Comparison of ENCODE assay signal across 10 cellular contexts in the genomic region with DNA sequence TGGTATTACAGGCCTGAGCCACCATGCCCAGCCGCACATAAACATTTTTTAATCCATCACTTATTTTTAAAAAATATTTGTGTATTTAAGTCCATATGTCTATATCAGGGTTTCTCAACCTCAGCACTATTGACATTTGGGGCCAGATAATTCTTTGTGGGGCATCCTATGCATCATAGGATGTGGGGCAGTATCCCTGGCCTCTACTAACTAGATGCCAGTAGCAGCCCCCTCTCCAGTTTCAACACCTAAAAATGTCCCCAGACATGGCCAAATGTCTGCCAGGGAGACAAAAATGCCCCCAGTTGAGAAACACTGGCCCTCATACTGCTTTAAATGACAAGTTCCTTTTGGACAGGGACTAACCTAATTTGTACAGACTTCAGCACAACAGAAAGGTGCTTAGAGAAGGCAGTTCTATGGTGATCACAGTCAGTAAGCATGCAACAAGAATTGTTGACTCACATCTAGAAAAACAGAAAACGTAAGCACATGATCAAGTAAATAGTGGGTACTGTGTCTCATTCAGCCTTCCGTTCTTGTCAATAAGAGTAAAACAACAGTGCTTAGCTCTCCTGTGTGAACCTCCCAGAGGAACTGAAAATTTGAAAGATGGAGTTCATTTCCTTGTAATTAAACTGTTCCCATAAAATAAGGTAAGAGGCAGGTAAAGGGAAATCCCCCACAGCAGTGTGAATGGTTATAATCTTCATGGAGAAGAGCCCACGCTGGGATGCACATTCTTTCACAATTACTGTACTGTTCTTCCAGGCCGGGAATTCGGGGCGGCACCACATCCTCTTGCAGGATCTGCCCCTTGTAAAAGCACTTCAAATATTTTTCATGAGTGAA. TPM values are rescaled to one million over a fixed set of nuclear protein-coding genes. Genes with fewer than 3 reads are reported as not detected.
DNase-seq lines count a peak whose midpoint lies in the region; ATAC-seq, FAIRE-seq and TF ChIP-seq lines count a peak whose summit lies in the region.
"Had no signal": no experiment of that assay in that cellular context is flagged by ENCODE, and none has a peak within 500 bp of the region (broad histone marks: within the 10 kb centered on the region; RNA-seq: fewer than 3 reads in every experiment).

No MANE protein-coding gene starts in this region.

- peaks cover 59% of the 10 kb centered on the region for H3K4me1 ChIP-seq in left ventricle myocardium inferior

- no peak for TF ChIP-seq CTCF in left ventricle myocardium inferior (IDR thresholded peaks at IDR 0.05; ENCODE audit: borderline replicate concordance)

- no peak overlapping the region for H3K4me3 ChIP-seq in left ventricle myocardium inferior

- H3K36me3 ChIP-seq in left ventricle myocardium inferior = no peaks in the 10 kb centered on the region

- intact Hi-C loops in left ventricle myocardium inferior (cut with micrococcal nuclease) = no loop called here
- intact Hi-C loops in left ventricle myocardium superior (cut with micrococcal nuclease) = no loop called here

- no peaks in the 10 kb centered on the region for H3K9me3 ChIP-seq in left ventricle myocardium inferior (replicated peaks)

- ATAC-seq in left ventricle myocardium superior (no peak), GM21737 (IDR thresholded peaks at IDR 0.05; ENCODE audit: unreplicated experiment) (no peak)

- H3K27ac ChIP-seq in left ventricle myocardium inferior (replicated peaks) = peak overlapping the region; percentile 60

- FAIRE-seq in urothelium cell line (lab: Jason Lieb, UNC) = no peak

- H3K27me3 ChIP-seq in left ventricle myocardium inferior (ENCODE audit: low read depth) = no peaks in the 10 kb centered on the region

- no peak for DNase-seq in left ventricle myocardium inferior
- DNase-seq in left ventricle myocardium superior = no peak
- DNase-seq in M059J (ENCODE audit: low read depth) = peak; percentile 74
- peak; percentile 39 for DNase-seq in fibroblast of gingiva (ENCODE audit: low read depth)
- peak; percentile 61 for DNase-seq in urothelium cell line (ENCODE audit: low spot score)
- DNase-seq in NCI-H2196 (lab: John Stamatoyannopoulos, UW; ENCODE audit: unreplicated experiment) = no peak
- DNase-seq in activated effector memory CD4-positive, alpha-beta T cell treated with anti-CD3 and anti-CD28 coated beads, Interleukin-2, amount 50 U/mL, for 16 hours = no peak
- DNase-seq: cerebellar nuclear complex, right cardiac atrium had no signal

RNA-seq across cellular contexts. Expression of a gene that starts 17.3 kb away (rescaled TPM):
- 35.0 TPM for total RNA-seq in left ventricle myocardium inferior
- total RNA-seq in left ventricle myocardium superior = 77.8 TPM
- 0.12 and 0.52 TPM in 2 replicates for total RNA-seq in M059J (2014; rRNA removed; shearing (Covaris generic))

Comparison
In these comparisons a context has a peak if more than half of its experiments do, and no peak if none do; other contexts are left out.
1. DNase-seq: peak in M059J (single experiment), fibroblast of gingiva (single experiment) and urothelium cell line (single experiment); none in left ventricle myocardium inferior (single experiment), left ventricle myocardium superior (single experiment), NCI-H2196 (single experiment) and activated effector memory CD4-positive, alpha-beta T cell treated with anti-CD3 and anti-CD28 coated beads, Interleukin-2, amount 50 U/mL, for 16 hours (single experiment).
2. RNA of a gene that starts 17.3 kb away (total RNA-seq): 77.8 TPM in left ventricle myocardium superior (single experiment) and 35.0 TPM in left ventricle myocardium inferior (single experiment); 0.12 to 0.52 TPM in M059J; every median in the first group is over 10 times any median in the second.